In the genomic region with DNA sequence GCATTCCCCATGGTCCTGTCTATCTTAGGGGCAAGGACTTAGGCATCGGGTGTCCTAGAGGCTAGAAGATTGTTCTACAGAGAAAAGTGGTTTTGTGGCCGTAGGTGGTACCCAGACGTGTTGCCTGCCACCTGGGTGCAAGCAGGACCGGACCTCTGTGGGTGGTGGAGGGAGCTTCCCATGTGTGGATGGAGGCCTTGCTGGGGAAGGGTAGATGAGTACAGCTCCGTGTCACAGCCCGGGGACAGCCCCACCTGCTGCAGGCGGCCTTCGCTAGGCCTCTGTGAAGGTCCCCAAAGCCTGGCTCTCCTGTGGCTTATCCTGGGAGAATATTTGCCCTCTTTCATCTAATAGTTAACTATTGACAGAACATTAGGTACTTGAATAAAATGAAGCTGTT, we compare ENCODE assay signal across 13 cellular contexts.
"Had no signal": no experiment of that assay in that cellular context is flagged by ENCODE, and none has a peak within 500 bp of the region (broad histone marks: within the 10 kb centered on the region; RNA-seq: fewer than 3 reads in every experiment).

No MANE protein-coding gene starts in this region.

- H3K27me3 Mint-ChIP-seq: brain had no signal

- H3K27ac ChIP-seq: coronary artery, right atrium auricular region, stomach, testis, upper lobe of right lung had no signal

- H3K9me3 ChIP-seq: testis, upper lobe of right lung had no signal

- H3K36me3 ChIP-seq: right atrium auricular region, upper lobe of right lung had no signal

- H3K27me3 ChIP-seq: right atrium auricular region, stomach, testis, upper lobe of right lung had no signal

- H3K4me3 ChIP-seq: coronary artery, right atrium auricular region, stomach, testis, upper lobe of right lung had no signal

- H3K36me3 Mint-ChIP-seq: activated naive CD8-positive, alpha-beta T cell treated with anti-CD3 and anti-CD28 coated beads, Interleukin-2, amount 10 ng/mL, durations not matched to agents 7 days and 5 days; naive thymus-derived CD8-positive, alpha-beta T cell had no signal

- H3K4me3 Mint-ChIP-seq: activated naive CD8-positive, alpha-beta T cell treated with anti-CD3 and anti-CD28 coated beads, Interleukin-2, amount 10 ng/mL, durations not matched to agents 7 days and 5 days; brain; naive thymus-derived CD8-positive, alpha-beta T cell had no signal

- H3K4me1 Mint-ChIP-seq: naive thymus-derived CD8-positive, alpha-beta T cell had no signal

- H3K4me1 ChIP-seq: testis had no signal

- DNase-seq: activated CD4-positive, alpha-beta T cell treated with anti-CD3 and anti-CD28 coated beads, Interleukin-2, amount 50 U/mL, for 48 hours; activated naive CD4-positive, alpha-beta T cell; activated naive CD8-positive, alpha-beta T cell treated with anti-CD3 and anti-CD28 coated beads, Interleukin-2, amount 10 ng/mL, durations not matched to agents 7 days and 5 days; central memory CD4-positive, alpha-beta T cell; naive thymus-derived CD8-positive, alpha-beta T cell; stimulated activated CD4-positive, alpha-beta T cell treated with anti-CD3 and anti-CD28 coated beads, Interleukin-4, amount 100 ng/mL, for 1 hour; stomach; SW 1271; testis; upper lobe of right lung had no signal

- H3K27ac Mint-ChIP-seq: activated naive CD8-positive, alpha-beta T cell treated with anti-CD3 and anti-CD28 coated beads, Interleukin-2, amount 10 ng/mL, durations not matched to agents 7 days and 5 days had no signal

- ATAC-seq: naive thymus-derived CD8-positive, alpha-beta T cell; upper lobe of right lung had no signal
